Comparison of ENCODE assay signal across 29 cellular contexts in the genomic region with DNA sequence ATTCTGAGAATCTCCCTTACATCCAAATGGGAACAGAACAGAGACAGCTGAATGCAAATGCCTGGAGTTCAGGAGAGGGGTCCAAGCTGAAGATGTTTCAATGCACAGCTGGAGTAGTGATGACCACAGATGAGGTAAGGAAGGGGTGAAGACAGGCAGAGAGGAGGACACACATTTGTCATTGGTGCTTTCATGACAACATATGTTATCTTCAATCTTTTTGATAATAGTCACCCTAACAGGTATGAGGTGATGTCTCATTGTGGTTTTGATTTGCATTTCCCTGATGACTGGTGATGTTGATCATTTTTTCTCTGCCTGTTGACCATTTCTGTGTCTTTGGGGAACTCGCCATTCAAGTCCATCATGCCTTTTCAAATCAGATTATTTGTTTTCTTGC. TPM values are rescaled to one million over a fixed set of nuclear protein-coding genes. Genes with fewer than 3 reads are reported as not detected.
"Had no signal": no experiment of that assay in that cellular context is flagged by ENCODE, and none has a peak within 500 bp of the region (broad histone marks: within the 10 kb centered on the region; RNA-seq: fewer than 3 reads in every experiment).

No MANE protein-coding gene starts in this region.

- ATAC-seq: SK-N-SH treated with all-trans-retinoic acid at 6 μM for 48 hours had no signal

- H3K36me3 ChIP-seq: cardiac muscle cell, MG63, Peyer's patch, SJSA1 had no signal

- H3K9me3 Mint-ChIP-seq: activated CD4-positive, alpha-beta memory T cell treated with anti-CD3 and anti-CD28 coated beads, Interleukin-2, amount 10 ng/mL, durations not matched to agents 7 days and 5 days; activated naive CD4-positive, alpha-beta T cell treated with anti-CD3 and anti-CD28 coated beads for 36 hours; IgD-negative memory B cell had no signal

- H3K4me3 Mint-ChIP-seq: activated CD4-positive, alpha-beta memory T cell treated with anti-CD3 and anti-CD28 coated beads, Interleukin-2, amount 10 ng/mL, durations not matched to agents 7 days and 5 days; activated naive CD4-positive, alpha-beta T cell treated with anti-CD3 and anti-CD28 coated beads for 36 hours; activated naive CD8-positive, alpha-beta T cell; brain; IgD-negative memory B cell had no signal

- FAIRE-seq: astrocyte had no signal

- H3K36me3 Mint-ChIP-seq: activated naive CD8-positive, alpha-beta T cell; brain; IgD-negative memory B cell had no signal

- DNase-seq: activated CD4-positive, alpha-beta memory T cell treated with anti-CD3 and anti-CD28 coated beads, Interleukin-2, amount 10 ng/mL, durations not matched to agents 7 days and 5 days; activated CD4-positive, alpha-beta T cell treated with anti-CD3 and anti-CD28 coated beads for 1 hour; activated CD4-positive, alpha-beta T cell treated with anti-CD3 and anti-CD28 coated beads, Interleukin-2, amount 50 U/mL, for 1 hour; activated gamma-delta T cell; activated naive CD4-positive, alpha-beta T cell treated with anti-CD3 and anti-CD28 coated beads for 36 hours; activated T-cell treated with anti-CD3 and anti-CD28 coated beads for 4 hours; amygdala; KG1; MG63; MV-4-11; NCI-H1092 treated with DMSO at 0.1 percent for 48 hours; NCI-H1436; NCI-H1694 treated with DMSO at 0.1 percent for 48 hours; NCI-H2029 treated with DMSO at 0.1 percent for 48 hours; NCI-H345; NCI-H510A treated with DMSO at 0.1 percent for 48 hours; Peyer's patch; SHP77; SW 1271 had no signal

- H3K27ac Mint-ChIP-seq: activated CD4-positive, alpha-beta memory T cell treated with anti-CD3 and anti-CD28 coated beads, Interleukin-2, amount 10 ng/mL, durations not matched to agents 7 days and 5 days; activated naive CD4-positive, alpha-beta T cell treated with anti-CD3 and anti-CD28 coated beads for 36 hours; activated naive CD8-positive, alpha-beta T cell; brain; IgD-negative memory B cell had no signal

- H3K4me1 Mint-ChIP-seq: brain, IgD-negative memory B cell had no signal

- H3K4me3 ChIP-seq: cardiac muscle cell, MG63, Peyer's patch, SJSA1 had no signal

- H3K27me3 Mint-ChIP-seq: activated naive CD8-positive, alpha-beta T cell had no signal

- H3K27me3 ChIP-seq: cardiac muscle cell, Peyer's patch had no signal

RNA-seq across cellular contexts. Expression of a gene that starts 19.2 kb away (rescaled TPM):
- total RNA-seq: activated CD4-positive, alpha-beta memory T cell treated with anti-CD3 and anti-CD28 coated beads, Interleukin-2, amount 10 ng/mL, durations not matched to agents 7 days and 5 days; activated CD8-positive, alpha-beta memory T cell treated with anti-CD3 and anti-CD28 coated beads for 36 hours; activated naive CD4-positive, alpha-beta T cell treated with anti-CD3 and anti-CD28 coated beads for 36 hours; astrocyte; cardiac muscle cell; LHCN-M2; Peyer's patch; SJSA1; T-helper 1 cell treated with Interleukin-12 subunit alpha and Interleukin-12 subunit beta and Interleukin-4 antibody, amounts not matched to agents 30 ng/mL and 1 ng/mL, for 36 hours had no signal

RNA-seq across cellular contexts. Expression of a gene that starts 36.6 kb away (rescaled TPM):
- total RNA-seq: astrocyte, cardiac muscle cell, LHCN-M2, SJSA1 had no signal
